ENCODE assay signal across 11 cellular contexts in genomic region chr20:52959125-52959524, GRCh38. TPM values are rescaled to one million over a fixed set of nuclear protein-coding genes. Genes with fewer than 3 reads are reported as not detected.
DNase-seq lines count a peak whose midpoint lies in the region; ATAC-seq, FAIRE-seq and TF ChIP-seq lines count a peak whose summit lies in the region.
"Had no signal": no experiment of that assay in that cellular context is flagged by ENCODE, and none has a peak within 500 bp of the region (broad histone marks: within the 10 kb centered on the region; RNA-seq: fewer than 3 reads in every experiment).

No MANE protein-coding gene starts in this region.

- no peaks in the 10 kb centered on the region for H3K79me2 ChIP-seq in GM12878 (ENCODE audit: control insufficient read depth, insufficient read depth, low read length)

- POLR2A ChIA-PET in activated CD8-positive, alpha-beta T cell treated with anti-CD3 and anti-CD28 coated beads for 36 hours (lab: Charles Lee): no interaction called here
- POLR2A ChIA-PET in activated CD8-positive, alpha-beta T cell treated with anti-CD3 and anti-CD28 coated beads, Interleukin-2, amount 10 ng/mL, durations not matched to agents 7 days and 5 days (lab: Charles Lee): no interaction called here
- POLR2A ChIA-PET in GM12878 (lab: Charles Lee): no interaction called here

- no peak overlapping the region for H2AFZ ChIP-seq in GM12878 (ENCODE audit: control insufficient read depth, low read depth, low read length)

- no peak for ATAC-seq in activated CD8-positive, alpha-beta T cell treated with anti-CD3 and anti-CD28 coated beads for 36 hours
- no peak for ATAC-seq in activated CD8-positive, alpha-beta T cell treated with anti-CD3 and anti-CD28 coated beads, Interleukin-2, amount 10 ng/mL, durations not matched to agents 7 days and 5 days
- ATAC-seq in GM12878: peak; percentile 55
- no peak for ATAC-seq in stimulated activated memory B cell treated with anti-CD40 and anti-IgM and Interleukin-4, amounts not matched to agents 10 μg/mL and 1 μg/mL and 100 μg/mL, for 72 hours
- ATAC-seq: Right ventricle myocardium inferior had no signal

- H3K36me3 ChIP-seq in GM12878 (ENCODE audit: control insufficient read depth in 2 of 2, insufficient read depth in 2 of 2, low read length in 1 of 2): no peaks in the 10 kb centered on the region

- H3K4me3 ChIP-seq in GM12878: no peak overlapping the region
- no peak overlapping the region for H3K4me3 ChIP-seq in skeletal muscle cell (ENCODE audit: low read depth, low read length)

- SMC1A ChIA-PET in GM12878 (lab: Charles Lee; ENCODE audit: uncharacterized antibody, unreplicated experiment): interaction anchor here (0.6 to 1.5 kb wide), 4 partner anchors 8 to 190 kb away, joined by 3 read pairs; no protein-coding TSS in a partner anchor

- H3K27me3 ChIP-seq in GM12878 (replicated peaks in 1 of 2; ENCODE audit: control insufficient read depth in 2 of 2, insufficient read depth in 2 of 2, low read length in 1 of 2): no peaks in the 10 kb centered on the region; a peak in 1 of 4 replicates

- no TSS peak for BruUV-seq in GM12878 (replicated peaks; lab: Mats Ljungman, UMichigan)

- H3K4me1 ChIP-seq in GM12878 (ENCODE audit: control insufficient read depth, insufficient read depth, low read length): no peaks in the 10 kb centered on the region

- H3K27ac ChIP-seq in GM12878 (ENCODE audit: control insufficient read depth, insufficient read depth): no peak overlapping the region

- no peak for TF ChIP-seq EP300 in GM12878 (IDR thresholded peaks at IDR 0.05; ENCODE audit: borderline replicate concordance in 1 of 2, control insufficient read depth in 1 of 2, low read depth in 2 of 2, low read length in 2 of 2)

- TF ChIP-seq POLR2A in GM12878 (IDR thresholded peaks at IDR 0.05; ENCODE audit: low read depth, low read length): no peak

- no peaks in the 10 kb centered on the region for H4K20me1 ChIP-seq in GM12878 (ENCODE audit: control insufficient read depth, insufficient read depth)

- no peak overlapping the region for H3K27ac Mint-ChIP-seq in activated CD8-positive, alpha-beta T cell treated with anti-CD3 and anti-CD28 coated beads for 36 hours
- no peak overlapping the region for H3K27ac Mint-ChIP-seq in activated CD8-positive, alpha-beta T cell treated with anti-CD3 and anti-CD28 coated beads, Interleukin-2, amount 10 ng/mL, durations not matched to agents 7 days and 5 days
- no peak overlapping the region for H3K27ac Mint-ChIP-seq in stimulated activated memory B cell treated with anti-CD40 and anti-IgM and Interleukin-4, amounts not matched to agents 10 μg/mL and 1 μg/mL and 100 μg/mL, for 72 hours

- no peak for DNase-seq in activated CD8-positive, alpha-beta T cell treated with anti-CD3 and anti-CD28 coated beads for 36 hours
- no peak for DNase-seq in activated CD8-positive, alpha-beta T cell treated with anti-CD3 and anti-CD28 coated beads, Interleukin-2, amount 10 ng/mL, durations not matched to agents 7 days and 5 days
- DNase-seq in NCI-H524 treated with DMSO at 0.1 percent for 48 hours (lab: John Stamatoyannopoulos, UW) (peak; percentile 62), GM12878 (ENCODE audit: low read depth, low spot score) (no peak), skeletal muscle cell (ENCODE audit: low read depth) (peak; percentile 21), D341Med (ENCODE audit: low spot score) (no peak)
- DNase-seq in stimulated activated CD4-positive, alpha-beta T cell treated with anti-CD3 and anti-CD28 coated beads, Interleukin-2, amount 100 ng/mL, for 48 hours: no peak
- DNase-seq: activated T-cell treated with anti-CD3 and anti-CD28 coated beads for 4 hours had no signal

- TF ChIP-seq RAD21 in GM12878 (IDR thresholded peaks at IDR 0.05; ENCODE audit: insufficient read depth, low read depth, low read length): no peak

- intact Hi-C loops in activated CD8-positive, alpha-beta T cell treated with anti-CD3 and anti-CD28 coated beads for 36 hours (cut with micrococcal nuclease): no loop called here
- intact Hi-C loops in GM12878 (cut with micrococcal nuclease; ENCODE audit: unreplicated experiment): no loop called here

- in situ Hi-C loops in GM12878 (cut with MboI): no loop called here

- no peaks in the 10 kb centered on the region for H3K9me3 Mint-ChIP-seq in activated CD8-positive, alpha-beta T cell treated with anti-CD3 and anti-CD28 coated beads for 36 hours
- no peaks in the 10 kb centered on the region for H3K9me3 Mint-ChIP-seq in activated CD8-positive, alpha-beta T cell treated with anti-CD3 and anti-CD28 coated beads, Interleukin-2, amount 10 ng/mL, durations not matched to agents 7 days and 5 days (ENCODE audit: insufficient read depth)
- H3K9me3 Mint-ChIP-seq in stimulated activated memory B cell treated with anti-CD40 and anti-IgM and Interleukin-4, amounts not matched to agents 10 μg/mL and 1 μg/mL and 100 μg/mL, for 72 hours: no peaks in the 10 kb centered on the region

- RAD21 ChIA-PET in GM12878 (lab: Charles Lee; ENCODE audit: unreplicated experiment): interaction anchor here (1.0 kb wide), 1 partner anchor 36 kb away, joined by 4 read pairs; no protein-coding TSS in a partner anchor

- 25% methylated on average over 5 of the region's 5 CpGs for WGBS in GM12878 (ENCODE audit: insufficient coverage, insufficient replicate concordance, low lambda C conversion rate, missing lambda C conversion rate)

- H3K4me1 Mint-ChIP-seq in activated CD8-positive, alpha-beta T cell treated with anti-CD3 and anti-CD28 coated beads for 36 hours (ENCODE audit: low read depth): peaks cover 3% of the 10 kb centered on the region
- H3K4me1 Mint-ChIP-seq in activated CD8-positive, alpha-beta T cell treated with anti-CD3 and anti-CD28 coated beads, Interleukin-2, amount 10 ng/mL, durations not matched to agents 7 days and 5 days (ENCODE audit: low read depth): no peaks in the 10 kb centered on the region
- H3K4me1 Mint-ChIP-seq in stimulated activated memory B cell treated with anti-CD40 and anti-IgM and Interleukin-4, amounts not matched to agents 10 μg/mL and 1 μg/mL and 100 μg/mL, for 72 hours: no peaks in the 10 kb centered on the region

- CTCF ChIA-PET in activated CD8-positive, alpha-beta T cell treated with anti-CD3 and anti-CD28 coated beads for 36 hours (lab: Charles Lee): no interaction called here
- CTCF ChIA-PET in activated CD8-positive, alpha-beta T cell treated with anti-CD3 and anti-CD28 coated beads, Interleukin-2, amount 10 ng/mL, durations not matched to agents 7 days and 5 days (lab: Charles Lee): no interaction called here
- CTCF ChIA-PET in GM12878 (lab: Yijun Ruan, JAX): interaction anchor here (0.7 to 1.7 kb wide), 4 partner anchors 10 to 166 kb away, joined by 3 to 7 read pairs (median 3); no protein-coding TSS in a partner anchor

- H3K9me3 ChIP-seq in GM12878 (replicated peaks; ENCODE audit: control insufficient read depth, insufficient read depth, low read length): no peaks in the 10 kb centered on the region

- H3K4me3 Mint-ChIP-seq in activated CD8-positive, alpha-beta T cell treated with anti-CD3 and anti-CD28 coated beads for 36 hours: no peak overlapping the region
- H3K4me3 Mint-ChIP-seq in activated CD8-positive, alpha-beta T cell treated with anti-CD3 and anti-CD28 coated beads, Interleukin-2, amount 10 ng/mL, durations not matched to agents 7 days and 5 days: no peak overlapping the region
- no peak overlapping the region for H3K4me3 Mint-ChIP-seq in stimulated activated memory B cell treated with anti-CD40 and anti-IgM and Interleukin-4, amounts not matched to agents 10 μg/mL and 1 μg/mL and 100 μg/mL, for 72 hours

- TF ChIP-seq CTCF in activated CD8-positive, alpha-beta T cell treated with anti-CD3 and anti-CD28 coated beads for 36 hours (IDR thresholded peaks at IDR 0.05): peak; percentile 12
- TF ChIP-seq CTCF in GM12878 (IDR thresholded peaks at IDR 0.05 in 2 of 3, conservative IDR thresholded peaks at IDR 0.05 in 1 of 3; ENCODE audit: control insufficient read depth in 2 of 3, extremely low read depth in 1 of 3, insufficient read depth in 1 of 3, low read depth in 3 of 3, low read length in 3 of 3): peak in 2 of 3 experiments; percentile 1 to 14; a peak in 2 of 6 replicates

- H3K9ac ChIP-seq in GM12878 (ENCODE audit: control insufficient read depth, insufficient read depth, low read length): no peak overlapping the region

- H3K4me2 ChIP-seq in GM12878 (ENCODE audit: control insufficient read depth, insufficient read depth): no peak overlapping the region

- no peaks in the 10 kb centered on the region for H3K36me3 Mint-ChIP-seq in activated CD8-positive, alpha-beta T cell treated with anti-CD3 and anti-CD28 coated beads for 36 hours (ENCODE audit: low read depth)
- H3K36me3 Mint-ChIP-seq in activated CD8-positive, alpha-beta T cell treated with anti-CD3 and anti-CD28 coated beads, Interleukin-2, amount 10 ng/mL, durations not matched to agents 7 days and 5 days (ENCODE audit: low read depth): no peaks in the 10 kb centered on the region
- H3K36me3 Mint-ChIP-seq in stimulated activated memory B cell treated with anti-CD40 and anti-IgM and Interleukin-4, amounts not matched to agents 10 μg/mL and 1 μg/mL and 100 μg/mL, for 72 hours: no peaks in the 10 kb centered on the region

- FAIRE-seq in GM12878 (lab: Jason Lieb, UNC): no peak

- peaks cover 12% of the 10 kb centered on the region for H3K27me3 Mint-ChIP-seq in activated CD8-positive, alpha-beta T cell treated with anti-CD3 and anti-CD28 coated beads for 36 hours
- peaks cover 3% of the 10 kb centered on the region for H3K27me3 Mint-ChIP-seq in activated CD8-positive, alpha-beta T cell treated with anti-CD3 and anti-CD28 coated beads, Interleukin-2, amount 10 ng/mL, durations not matched to agents 7 days and 5 days (ENCODE audit: low read depth)
- H3K27me3 Mint-ChIP-seq in stimulated activated memory B cell treated with anti-CD40 and anti-IgM and Interleukin-4, amounts not matched to agents 10 μg/mL and 1 μg/mL and 100 μg/mL, for 72 hours: peaks cover 9% of the 10 kb centered on the region

RNA-seq across cellular contexts. Expression of gene TSHZ2, which starts 13.0 kb away (rescaled TPM):
- total RNA-seq in activated CD8-positive, alpha-beta T cell treated with anti-CD3 and anti-CD28 coated beads for 36 hours: under 1 TPM; 0.38 to 0.54 TPM
- under 1 TPM in 1 of 2 experiments, not detected in 1; 0.13 TPM for total RNA-seq in activated CD8-positive, alpha-beta T cell treated with anti-CD3 and anti-CD28 coated beads, Interleukin-2, amount 10 ng/mL, durations not matched to agents 7 days and 5 days
- total RNA-seq in GM12878 (2013; cell fraction: nucleolus; rRNA removed): 11.4 and 14.3 TPM in 2 replicates
- total RNA-seq in GM12878 (2014; rRNA removed): 0.06 and 0.22 TPM in 2 replicates
- total RNA-seq in GM12878 (2014; rRNA removed; fragmentation: Illumina TruSeq; extraction: Trizol): 0.18 TPM in 2 replicates
- total RNA-seq in GM12878 (2021): 0.27 and 0.36 TPM in 2 replicates
- polyA plus RNA-seq in GM12878 (2011; ENCODE audit: low read depth): not detected
- 0.61 and 0.86 TPM in 2 replicates for polyA plus RNA-seq in GM12878 (2011; rRNA removed)
- polyA plus RNA-seq in GM12878 (2011; cell fraction: cytosol; rRNA removed): 0.59 and 0.69 TPM in 2 replicates
- 1.2 and 1.5 TPM in 2 replicates for polyA plus RNA-seq in GM12878 (2011; cell fraction: nucleus; rRNA removed)
- polyA plus RNA-seq in GM12878 (2012): 0.06 and 0.09 TPM in 2 replicates
- polyA plus RNA-seq in GM12878 (2014; fragmentation: Illumina TruSeq; extraction: Trizol): 0.02 and 0.15 TPM in 2 replicates
- not detected for polyA plus RNA-seq in GM12878 (2014; fragmentation: Nextera tagmentation; extraction: Ambion mirVana)
- polyA plus RNA-seq in GM12878 (2014; rRNA removed): 0.01 TPM in 2 replicates
- under 1 TPM; 0.05 to 0.11 TPM for polyA plus RNA-seq in GM12878 (2016; fragmentation: Nextera tagmentation; extraction: Ambion mirVana)
- 4.1 and 4.4 TPM in 2 replicates for polyA minus RNA-seq in GM12878 (2011; rRNA and poly(A)+ RNA removed)
- 1.3 and 1.4 TPM in 2 replicates for polyA minus RNA-seq in GM12878 (2011; cell fraction: cytosol; rRNA and poly(A)+ RNA removed)
- 3.5 and 4.5 TPM in 2 replicates for polyA minus RNA-seq in GM12878 (2011; cell fraction: nucleus; rRNA and poly(A)+ RNA removed)
- polyA plus RNA-seq: AG04450 had no signal

Comparison
In these comparisons a context has a peak if more than half of its experiments do, and no peak if none do; other contexts are left out.
1. DNase-seq: peak in NCI-H524 treated with DMSO at 0.1 percent for 48 hours (single experiment) and skeletal muscle cell (single experiment); none in activated CD8-positive, alpha-beta T cell treated with anti-CD3 and anti-CD28 coated beads for 36 hours (single experiment), activated CD8-positive, alpha-beta T cell treated with anti-CD3 and anti-CD28 coated beads, Interleukin-2, amount 10 ng/mL, durations not matched to agents 7 days and 5 days (single experiment), GM12878 (single experiment), D341Med (single experiment) and stimulated activated CD4-positive, alpha-beta T cell treated with anti-CD3 and anti-CD28 coated beads, Interleukin-2, amount 100 ng/mL, for 48 hours (0 of 2).